ENCODE assay signal across 22 cellular contexts in the genomic region with DNA sequence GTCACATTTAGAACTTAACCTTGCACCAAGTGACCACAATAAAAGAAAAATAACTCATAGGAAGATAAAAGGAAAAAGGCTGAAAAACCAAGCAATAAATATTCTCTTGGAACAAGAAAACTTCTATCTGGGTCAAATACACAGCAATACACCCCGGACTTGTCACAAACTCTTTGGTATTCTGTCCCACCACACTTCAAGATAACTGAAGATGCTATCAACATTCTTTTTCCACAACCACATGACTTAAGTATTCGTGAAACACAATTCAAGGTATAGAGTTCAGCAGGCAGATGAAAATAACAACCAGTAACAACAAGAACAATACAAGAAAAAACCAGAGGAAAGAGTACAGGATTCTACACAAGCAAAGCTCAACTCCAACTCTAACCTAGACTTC. TPM values are rescaled to one million over a fixed set of nuclear protein-coding genes. Genes with fewer than 3 reads are reported as not detected.
DNase-seq lines count a peak whose midpoint lies in the region; ATAC-seq and TF ChIP-seq lines count a peak whose summit lies in the region.
"Had no signal": no experiment of that assay in that cellular context is flagged by ENCODE, and none has a peak within 500 bp of the region (broad histone marks: within the 10 kb centered on the region; RNA-seq: fewer than 3 reads in every experiment).

No MANE protein-coding gene starts in this region.

- peak overlapping the region; percentile 22 for H3K4me3 Mint-ChIP-seq in activated CD4-positive, alpha-beta T cell treated with anti-CD3 and anti-CD28 coated beads, Interleukin-2, amount 10 ng/mL, durations not matched to agents 24 days and 14 days
- H3K4me3 Mint-ChIP-seq in T-helper 2 cell treated with Interferon-gamma antibody and Interleukin-4, amounts not matched to agents 5 μg/mL and 100 μg/mL, for 36 hours, result peak overlapping the region; percentile 27
- no peak overlapping the region for H3K4me3 Mint-ChIP-seq in stimulated activated effector memory CD8-positive, alpha-beta T cell treated with anti-CD3 and anti-CD28 coated beads, Interleukin-12 subunit alpha, Interleukin-12 subunit beta, amount 100 ng/mL, for 72 hours
- H3K4me3 Mint-ChIP-seq: brain had no signal

- H3K27me3 ChIP-seq in SK-N-SH (ENCODE audit: insufficient read depth) (no peaks in the 10 kb centered on the region), breast epithelium (no peaks in the 10 kb centered on the region)
- H3K27me3 ChIP-seq: SJSA1, tibial nerve had no signal

- peaks cover 33% of the 10 kb centered on the region for H3K36me3 Mint-ChIP-seq in activated CD4-positive, alpha-beta T cell treated with anti-CD3 and anti-CD28 coated beads, Interleukin-2, amount 10 ng/mL, durations not matched to agents 24 days and 14 days (ENCODE audit: low read depth)
- peaks cover 21% of the 10 kb centered on the region for H3K36me3 Mint-ChIP-seq in T-helper 2 cell treated with Interferon-gamma antibody and Interleukin-4, amounts not matched to agents 5 μg/mL and 100 μg/mL, for 36 hours (ENCODE audit: low read depth)
- peaks cover 48% of the 10 kb centered on the region for H3K36me3 Mint-ChIP-seq in stimulated activated effector memory CD8-positive, alpha-beta T cell treated with anti-CD3 and anti-CD28 coated beads, Interleukin-12 subunit alpha, Interleukin-12 subunit beta, amount 100 ng/mL, for 72 hours

- H3K9ac ChIP-seq in SK-N-SH, result no peak overlapping the region

- intact Hi-C loops in activated CD4-positive, alpha-beta T cell treated with anti-CD3 and anti-CD28 coated beads, Interleukin-2, amount 10 ng/mL, durations not matched to agents 24 days and 14 days (cut with micrococcal nuclease), result loop anchor here (1.0 kb wide), 1 partner anchor 24 kb away; no protein-coding TSS in a partner anchor
- intact Hi-C loops in breast epithelium (cut with DNase I; ENCODE audit: low total_unique reads), result no loop called here

- no peak overlapping the region for H3K4me3 ChIP-seq in foreskin fibroblast (ENCODE audit: low read depth in 1 of 2, low read length in 2 of 2)
- no peak overlapping the region for H3K4me3 ChIP-seq in SK-N-SH (ENCODE audit: low read depth in 2 of 2, low read length in 1 of 2)
- no peak overlapping the region for H3K4me3 ChIP-seq in breast epithelium
- H3K4me3 ChIP-seq: HAP-1, left ventricle myocardium inferior, prostate gland, SJSA1, tibial nerve had no signal

- H3K27me3 Mint-ChIP-seq in activated CD4-positive, alpha-beta T cell treated with anti-CD3 and anti-CD28 coated beads, Interleukin-2, amount 10 ng/mL, durations not matched to agents 24 days and 14 days, result no peaks in the 10 kb centered on the region
- no peaks in the 10 kb centered on the region for H3K27me3 Mint-ChIP-seq in T-helper 2 cell treated with Interferon-gamma antibody and Interleukin-4, amounts not matched to agents 5 μg/mL and 100 μg/mL, for 36 hours (ENCODE audit: low read depth)
- H3K27me3 Mint-ChIP-seq: brain had no signal

- H3K4me2 ChIP-seq in SK-N-SH, result no peak overlapping the region

- peak overlapping the region; percentile 74 for H3K27ac Mint-ChIP-seq in activated CD4-positive, alpha-beta T cell treated with anti-CD3 and anti-CD28 coated beads, Interleukin-2, amount 10 ng/mL, durations not matched to agents 24 days and 14 days
- no peak overlapping the region for H3K27ac Mint-ChIP-seq in T-helper 2 cell treated with Interferon-gamma antibody and Interleukin-4, amounts not matched to agents 5 μg/mL and 100 μg/mL, for 36 hours
- peak overlapping the region; percentile 36 for H3K27ac Mint-ChIP-seq in stimulated activated effector memory CD8-positive, alpha-beta T cell treated with anti-CD3 and anti-CD28 coated beads, Interleukin-12 subunit alpha, Interleukin-12 subunit beta, amount 100 ng/mL, for 72 hours

- TF ChIP-seq EP300 in SK-N-SH (IDR thresholded peaks at IDR 0.05; ENCODE audit: borderline replicate concordance in 1 of 2, low read depth in 1 of 2, low read length in 1 of 2), result no peak

- 82% methylated on average over 2 of the region's 2 CpGs for WGBS in SK-N-SH (ENCODE audit: low lambda C conversion rate)

- H4K20me1 ChIP-seq in SK-N-SH (ENCODE audit: insufficient read depth), result peaks cover 56% of the 10 kb centered on the region

- ATAC-seq in stimulated activated effector memory CD8-positive, alpha-beta T cell treated with anti-CD3 and anti-CD28 coated beads, Interleukin-12 subunit alpha, Interleukin-12 subunit beta, amount 100 ng/mL, for 72 hours, result no peak

- no peak for TF ChIP-seq POLR2A in erythroblast (IDR thresholded peaks at IDR 0.05; ENCODE audit: low read length)
- TF ChIP-seq POLR2A in breast epithelium (IDR thresholded peaks at IDR 0.05), result no peak

- CTCF ChIA-PET in SK-N-SH (lab: Yijun Ruan, JAX), result interaction anchor here (1.2 kb wide), 1 partner anchor 64 kb away, joined by 3 read pairs; no protein-coding TSS in a partner anchor

- H2AFZ ChIP-seq in SK-N-SH (ENCODE audit: low read depth), result no peak overlapping the region

- POLR2A ChIA-PET in SK-N-SH (lab: Yijun Ruan, JAX), result no interaction called here

- H3K9me2 ChIP-seq in SK-N-SH, result no peaks in the 10 kb centered on the region

- no peak for DNase-seq in activated CD4-positive, alpha-beta T cell treated with anti-CD3 and anti-CD28 coated beads, Interleukin-2, amount 10 ng/mL, durations not matched to agents 24 days and 14 days
- no peak for DNase-seq in activated CD4-positive, alpha-beta T cell treated with anti-CD3 and anti-CD28 coated beads, Interleukin-2, amount 50 U/mL, for 4 hours
- DNase-seq in T-helper 2 cell treated with Interferon-gamma antibody and Interleukin-4, amounts not matched to agents 5 μg/mL and 100 μg/mL, for 36 hours (ENCODE audit: low spot score), result no peak
- peak; percentile 29 to 63 for DNase-seq in erythroblast (lab: John Stamatoyannopoulos, UW)
- DNase-seq in stimulated activated effector memory CD8-positive, alpha-beta T cell treated with anti-CD3 and anti-CD28 coated beads, Interleukin-12 subunit alpha, Interleukin-12 subunit beta, amount 100 ng/mL, for 72 hours (ENCODE audit: low spot score in 2 of 2), result no peak
- no peak for DNase-seq in foreskin fibroblast
- DNase-seq in SK-N-SH, result no peak
- DNase-seq in breast epithelium (ENCODE audit: low spot score in 2 of 2), result no peak
- DNase-seq: activated gamma-delta T cell treated with Interleukin-2 at 50 U/mL for 16 hours, DMS79 treated with DMSO at 0.1 percent for 48 hours, KBM-7, left ventricle myocardium inferior, NCI-H1092, NCI-H526 treated with DMSO at 0.1 percent for 48 hours, small intestine had no signal

- no peak for TF ChIP-seq CTCF in foreskin fibroblast (IDR thresholded peaks at IDR 0.05; ENCODE audit: low read depth, low read length)
- TF ChIP-seq CTCF in SK-N-SH (IDR thresholded peaks at IDR 0.05), result no peak
- TF ChIP-seq CTCF in breast epithelium (IDR thresholded peaks at IDR 0.05), result no peak

- no peaks in the 10 kb centered on the region for H3K9me3 Mint-ChIP-seq in activated CD4-positive, alpha-beta T cell treated with anti-CD3 and anti-CD28 coated beads, Interleukin-2, amount 10 ng/mL, durations not matched to agents 24 days and 14 days
- H3K9me3 Mint-ChIP-seq in T-helper 2 cell treated with Interferon-gamma antibody and Interleukin-4, amounts not matched to agents 5 μg/mL and 100 μg/mL, for 36 hours, result no peaks in the 10 kb centered on the region
- no peaks in the 10 kb centered on the region for H3K9me3 Mint-ChIP-seq in stimulated activated effector memory CD8-positive, alpha-beta T cell treated with anti-CD3 and anti-CD28 coated beads, Interleukin-12 subunit alpha, Interleukin-12 subunit beta, amount 100 ng/mL, for 72 hours

- H3K27ac ChIP-seq in SK-N-SH (ENCODE audit: low read depth in 2 of 2, low read length in 1 of 2) (no peak overlapping the region), breast epithelium (no peak overlapping the region)
- H3K27ac ChIP-seq: C4-2B, epithelial cell of prostate, left ventricle myocardium inferior, SJSA1 had no signal

- peaks cover 93% of the 10 kb centered on the region for H3K79me2 ChIP-seq in SK-N-SH (ENCODE audit: insufficient read depth)

- H3K9me3 ChIP-seq in SK-N-SH (no peaks in the 10 kb centered on the region), breast epithelium (no peaks in the 10 kb centered on the region)
- H3K9me3 ChIP-seq: HAP-1, left ventricle myocardium inferior, prostate gland, SJSA1, tibial nerve had no signal

- peaks cover 17 to 27% of the 10 kb centered on the region in 2 experiments for H3K36me3 ChIP-seq in SK-N-SH (replicated peaks in 1 of 2; ENCODE audit: control insufficient read depth in 1 of 2, insufficient read depth in 2 of 2, low read length in 1 of 2)
- no peaks in the 10 kb centered on the region for H3K36me3 ChIP-seq in breast epithelium

- H3F3A ChIP-seq in SK-N-SH (replicated peaks; ENCODE audit: insufficient read depth), result peaks cover 6% of the 10 kb centered on the region

- peaks cover 42% of the 10 kb centered on the region for H3K4me1 Mint-ChIP-seq in activated CD4-positive, alpha-beta T cell treated with anti-CD3 and anti-CD28 coated beads, Interleukin-2, amount 10 ng/mL, durations not matched to agents 24 days and 14 days
- H3K4me1 Mint-ChIP-seq in T-helper 2 cell treated with Interferon-gamma antibody and Interleukin-4, amounts not matched to agents 5 μg/mL and 100 μg/mL, for 36 hours (ENCODE audit: low read depth), result peaks cover 31% of the 10 kb centered on the region
- peaks cover 34% of the 10 kb centered on the region for H3K4me1 Mint-ChIP-seq in stimulated activated effector memory CD8-positive, alpha-beta T cell treated with anti-CD3 and anti-CD28 coated beads, Interleukin-12 subunit alpha, Interleukin-12 subunit beta, amount 100 ng/mL, for 72 hours

- TF ChIP-seq RAD21 in SK-N-SH (IDR thresholded peaks at IDR 0.05; ENCODE audit: low read length), result no peak

- peaks cover 0 to 5% of the 10 kb centered on the region in 2 experiments; a peak in 1 of 4 replicates for H3K4me1 ChIP-seq in SK-N-SH (ENCODE audit: control insufficient read depth in 1 of 2, insufficient read depth in 2 of 2, low read depth in 1 of 2, low read length in 1 of 2)
- H3K4me1 ChIP-seq in breast epithelium, result peaks cover 0 to 4% of the 10 kb centered on the region in 2 donors

TF ChIP-seq in SK-N-SH, 30 proteins besides CTCF, POLR2A, EP300 and RAD21 (continues in another document):
- TF ChIP-seq SMC3 (IDR thresholded peaks at IDR 0.05; ENCODE audit: low read depth, low read length) (no peak), FOXM1 (IDR thresholded peaks at IDR 0.05; ENCODE audit: low read depth) (no peak), RFX5 (IDR thresholded peaks at IDR 0.05; ENCODE audit: low read length) (no peak), SIN3A (IDR thresholded peaks at IDR 0.05; ENCODE audit: borderline replicate concordance, low read depth, low read length) (no peak), RXRA (IDR thresholded peaks at IDR 0.05; ENCODE audit: borderline replicate concordance, low read depth) (no peak)

RNA-seq across cellular contexts. Expression of a gene that starts 18.0 kb away (rescaled TPM):
- total RNA-seq in activated CD4-positive, alpha-beta T cell treated with anti-CD3 and anti-CD28 coated beads, Interleukin-2, amount 10 ng/mL, durations not matched to agents 24 days and 14 days, result 195 and 200 TPM in 2 replicates
- polyA plus RNA-seq in SK-N-SH (2012; rRNA removed), result 12.5 and 13.3 TPM in 2 replicates
- 16.6 and 18.9 TPM in 2 replicates for polyA plus RNA-seq in SK-N-SH (2012; cell fraction: cytosol; rRNA removed)
- 10.5 and 16.6 TPM in 2 replicates for polyA plus RNA-seq in SK-N-SH (2012; cell fraction: nucleus; rRNA removed)
- total RNA-seq in breast epithelium, result 10 to 100 TPM; 46.2 to 61.9 (median 50.6) TPM

Comparison
In these comparisons a context has a peak if more than half of its experiments do, and no peak if none do; other contexts are left out.
1. DNase-seq: peak in erythroblast (2 of 2); none in activated CD4-positive, alpha-beta T cell treated with anti-CD3 and anti-CD28 coated beads, Interleukin-2, amount 10 ng/mL, durations not matched to agents 24 days and 14 days (single experiment), activated CD4-positive, alpha-beta T cell treated with anti-CD3 and anti-CD28 coated beads, Interleukin-2, amount 50 U/mL, for 4 hours (0 of 2), T-helper 2 cell treated with Interferon-gamma antibody and Interleukin-4, amounts not matched to agents 5 μg/mL and 100 μg/mL, for 36 hours (single experiment), stimulated activated effector memory CD8-positive, alpha-beta T cell treated with anti-CD3 and anti-CD28 coated beads, Interleukin-12 subunit alpha, Interleukin-12 subunit beta, amount 100 ng/mL, for 72 hours (0 of 2), foreskin fibroblast (0 of 2), SK-N-SH (single experiment) and breast epithelium (0 of 2).